In genomic region chr16:11528053-11528452, GRCh38 we compare ENCODE assay signal across 2 cellular contexts.
A peak's percentile ranks its signal among the peaks of the same experiment; 100 is the strongest.
TF ChIP-seq lines count a peak whose summit lies in the region.

No MANE protein-coding gene starts in this region.

TF ChIP-seq in IMR-90, 13 proteins besides CTCF, POLR2A, EP300 and RAD21:
- TF ChIP-seq CEBPB (IDR thresholded peaks at IDR 0.05; ENCODE audit: low read depth, low read length) (peak; percentile 94), FOS (IDR thresholded peaks at IDR 0.05; ENCODE audit: low read depth, low read length) (no peak)

TF ChIP-seq in K562, 482 proteins besides CTCF, POLR2A, EP300 and RAD21:
- TF ChIP-seq MAFF (IDR thresholded peaks at IDR 0.05; ENCODE audit: low read length) (no peak), CEBPG (CRISPR knock-in tag; IDR thresholded peaks at IDR 0.05) (peak; percentile 91), CEBPG (tag; conservative IDR thresholded peaks at IDR 0.05 in 1 of 2, IDR thresholded peaks at IDR 0.05 in 1 of 2) (peak; percentile 92 to 97), TBP (optimal IDR thresholded peaks at IDR 0.05; ENCODE audit: low read depth, low read length) (no peak), RB1 (IDR thresholded peaks at IDR 0.05; ENCODE audit: low read depth) (no peak), GABPA (tag; conservative IDR thresholded peaks at IDR 0.05; ENCODE audit: low read depth) (no peak), ZNF76 (CRISPR knock-in tag; IDR thresholded peaks at IDR 0.05; ENCODE audit: borderline replicate concordance) (no peak), ZNF740 (CRISPR knock-in tag; IDR thresholded peaks at IDR 0.05) (no peak), ZNF740 (tag; IDR thresholded peaks at IDR 0.05) (no peak), CEBPB (tag; IDR thresholded peaks at IDR 0.05) (peak; percentile 99), ZNF217 (CRISPR knock-in tag; IDR thresholded peaks at IDR 0.05) (no peak)
- TF ChIP-seq, protein P1, sequence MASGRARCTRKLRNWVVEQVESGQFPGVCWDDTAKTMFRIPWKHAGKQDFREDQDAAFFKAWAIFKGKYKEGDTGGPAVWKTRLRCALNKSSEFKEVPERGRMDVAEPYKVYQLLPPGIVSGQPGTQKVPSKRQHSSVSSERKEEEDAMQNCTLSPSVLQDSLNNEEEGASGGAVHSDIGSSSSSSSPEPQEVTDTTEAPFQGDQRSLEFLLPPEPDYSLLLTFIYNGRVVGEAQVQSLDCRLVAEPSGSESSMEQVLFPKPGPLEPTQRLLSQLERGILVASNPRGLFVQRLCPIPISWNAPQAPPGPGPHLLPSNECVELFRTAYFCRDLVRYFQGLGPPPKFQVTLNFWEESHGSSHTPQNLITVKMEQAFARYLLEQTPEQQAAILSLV (tag; IDR thresholded peaks at IDR 0.05), result peak; percentile 85
TF ChIP-seq in K562: peak in this region for 3.
